1 cellular context compared by ENCODE assay signal in genomic region chr1:15526490-15527339, GRCh38.
TF ChIP-seq lines count a peak whose summit lies in the region.

DNAJC16 (plus strand) TSS chr1:15526848; CDS start chr1:15529106, 2,258 bp downstream.

TF ChIP-seq in GM12878, 131 proteins besides CTCF, POLR2A, EP300 and RAD21 (continued from another document and continues in another):
- TF ChIP-seq STAT3 (IDR thresholded peaks at IDR 0.05; ENCODE audit: low read depth, low read length) = 0 out of 2 replicates have a peak, but pooled peaks have one; percentile 66
- TF ChIP-seq YY1 (IDR thresholded peaks at IDR 0.05; ENCODE audit: low read depth, low read length) = peak; percentile 67
- 0 out of 2 replicates have a peak, but pooled peaks have one; percentile 56 for TF ChIP-seq POLR2AphosphoS2 (IDR thresholded peaks at IDR 0.05; ENCODE audit: low read depth, low read length)
- TF ChIP-seq BHLHE40 (IDR thresholded peaks at IDR 0.05; ENCODE audit: borderline replicate concordance in 1 of 2, low read depth in 2 of 2, low read length in 1 of 2) = peak; percentile 94 to 98
- TF ChIP-seq GABPA (IDR thresholded peaks at IDR 0.05; ENCODE audit: low read depth) = no peak
- TF ChIP-seq NR2F1 (conservative IDR thresholded peaks at IDR 0.05) = peak; percentile 73
- 0 out of 2 replicates have a peak, but pooled peaks have one; percentile 37 for TF ChIP-seq MTA2 (IDR thresholded peaks at IDR 0.05; ENCODE audit: low read depth)
- peak; percentile 83 for TF ChIP-seq PRDM15 (CRISPR knock-in tag; IDR thresholded peaks at IDR 0.05)
- TF ChIP-seq ZNF207 (IDR thresholded peaks at IDR 0.05; ENCODE audit: borderline replicate concordance) = peak; percentile 70
- no peak for TF ChIP-seq SPI1 (IDR thresholded peaks at IDR 0.05; ENCODE audit: borderline replicate concordance, insufficient read depth, low read depth, low read length)
- TF ChIP-seq SIX5 (IDR thresholded peaks at IDR 0.05; ENCODE audit: low read depth, low read length, severe bottlenecking) = no peak
- TF ChIP-seq MLLT1 (IDR thresholded peaks at IDR 0.05) = peak; percentile 87
- TF ChIP-seq USF1 (IDR thresholded peaks at IDR 0.05; ENCODE audit: borderline replicate concordance, extremely low read length, insufficient read depth, low read depth, low read length) = peak; percentile 97
- TF ChIP-seq ESRRA (IDR thresholded peaks at IDR 0.05; ENCODE audit: low read length) = no peak
- TF ChIP-seq E4F1 (IDR thresholded peaks at IDR 0.05; ENCODE audit: borderline replicate concordance, partially characterized antibody) = peak; percentile 60
- TF ChIP-seq E2F4 (IDR thresholded peaks at IDR 0.05; ENCODE audit: low read depth, low read length) = no peak
- TF ChIP-seq RELB (IDR thresholded peaks at IDR 0.05; ENCODE audit: low read depth) = peak; percentile 93
- peak; percentile 75 for TF ChIP-seq LARP7 (IDR thresholded peaks at IDR 0.05)
- peak; percentile 99 for TF ChIP-seq RAD51 (IDR thresholded peaks at IDR 0.05)
- peak; percentile 97 for TF ChIP-seq USF2 (IDR thresholded peaks at IDR 0.05; ENCODE audit: borderline replicate concordance, low read depth, low read length)
- TF ChIP-seq GATAD2B (conservative IDR thresholded peaks at IDR 0.05; ENCODE audit: low read depth) = peak; percentile 82
- 0 out of 2 replicates have a peak, but pooled peaks have one; percentile 58 for TF ChIP-seq EED (IDR thresholded peaks at IDR 0.05; ENCODE audit: low read depth)
- TF ChIP-seq ZNF24 (IDR thresholded peaks at IDR 0.05) = no peak
- TF ChIP-seq CREB1 (IDR thresholded peaks at IDR 0.05; ENCODE audit: low read depth) = peak; percentile 68
- TF ChIP-seq ZBTB4 (CRISPR knock-in tag; IDR thresholded peaks at IDR 0.05) = peak; percentile 85; the same call in 1 of the 2 replicates
- no peak for TF ChIP-seq HDAC2 (IDR thresholded peaks at IDR 0.05)
- no peak for TF ChIP-seq CUX1 (IDR thresholded peaks at IDR 0.05; ENCODE audit: insufficient replicate concordance, low read depth, low read length)
- peak; percentile 76; the same call in 1 of the 2 replicates for TF ChIP-seq TARDBP (IDR thresholded peaks at IDR 0.05; ENCODE audit: borderline replicate concordance)
- peak; percentile 98 for TF ChIP-seq SIN3A (IDR thresholded peaks at IDR 0.05; ENCODE audit: low read depth, low read length)
- peak; percentile 65 for TF ChIP-seq NR2C1 (IDR thresholded peaks at IDR 0.05)
- TF ChIP-seq MXI1 (IDR thresholded peaks at IDR 0.05; ENCODE audit: low read depth, low read length) = peak; percentile 98
- 0 out of 2 replicates have a peak, but pooled peaks have one; percentile 13 for TF ChIP-seq ZBTB33 (IDR thresholded peaks at IDR 0.05)
